In the genomic region with DNA sequence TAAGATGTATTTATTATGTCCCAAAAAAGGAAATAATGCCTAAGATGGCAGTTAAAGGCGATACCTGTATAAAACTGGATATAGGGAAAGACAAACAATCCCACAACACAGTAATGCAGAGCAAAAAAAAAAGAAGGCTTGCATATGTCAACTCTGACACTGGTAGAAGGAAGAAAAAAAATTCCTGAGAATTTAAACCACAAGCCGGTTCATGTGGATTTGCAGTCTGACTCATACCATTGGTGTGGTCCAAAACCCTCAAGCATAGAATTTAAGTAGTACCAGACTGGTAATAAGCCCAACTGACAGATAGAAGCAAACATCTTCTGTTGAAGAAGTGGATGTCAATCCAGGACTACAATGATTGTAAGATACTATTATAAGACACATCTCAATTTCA, we compare ENCODE assay signal across 16 cellular contexts.
A peak's percentile ranks its signal among the peaks of the same experiment; 100 is the strongest.
DNase-seq lines count a peak whose midpoint lies in the region; ATAC-seq and TF ChIP-seq lines count a peak whose summit lies in the region.
"Had no signal": no experiment of that assay in that cellular context is flagged by ENCODE, and none has a peak within 500 bp of the region (broad histone marks: within the 10 kb centered on the region; RNA-seq: fewer than 3 reads in every experiment).

No MANE protein-coding gene starts in this region.

- ATAC-seq in HG02623 (IDR thresholded peaks at IDR 0.05; ENCODE audit: unreplicated experiment) (no peak), GM21447 (IDR thresholded peaks at IDR 0.05; ENCODE audit: unreplicated experiment) (no peak)

- no peak for TF ChIP-seq RAD21 in Ishikawa (IDR thresholded peaks at IDR 0.05; ENCODE audit: low read depth)

- TF ChIP-seq EP300 in Ishikawa (IDR thresholded peaks at IDR 0.05; ENCODE audit: borderline replicate concordance), result peak; percentile 67; the same call in 1 of the 2 replicates

- DNase-seq in AG09309 (ENCODE audit: low read depth) (peak; percentile 76), brain pericyte (ENCODE audit: low read depth, low spot score) (peak; percentile 59), kidney glomerular epithelial cell (lab: John Stamatoyannopoulos, UW) (peak; percentile 42), NOMO-1 treated with DMSO at 0.1 percent for 48 hours (lab: John Stamatoyannopoulos, UW; ENCODE audit: unreplicated experiment) (no peak), NCI-H2029 (lab: John Stamatoyannopoulos, UW) (no peak)
- DNase-seq: activated CD4-positive, alpha-beta T cell treated with anti-CD3 and anti-CD28 coated beads for 1 hour; activated T-cell treated with anti-CD3 and anti-CD28 coated beads, Interleukin-2, amount 50 U/mL, for 72 hours; NCI-H1436; NCI-H69; stimulated activated CD4-positive, alpha-beta T cell treated with anti-CD3 and anti-CD28 coated beads, Interleukin-15, amount 100 ng/mL, for 24 hours; uterus had no signal

- no peak for TF ChIP-seq CTCF in AG09309 (IDR thresholded peaks at IDR 0.05; ENCODE audit: control insufficient read depth, insufficient read depth, low read depth, low read length, missing control alignments)

- H3K4me3 ChIP-seq in AG09309 (ENCODE audit: control insufficient read depth, low read depth, low read length), result no peak overlapping the region
- H3K4me3 ChIP-seq: BLaER1 treated with 17β-estradiol and CSF1 and Interleukin-3, amounts not matched to agents 10 nM and 100 nM; neural progenitor cell; uterus had no signal

TF ChIP-seq in Ishikawa, 13 proteins besides CTCF, POLR2A, EP300 and RAD21:
- TF ChIP-seq CEBPB (IDR thresholded peaks at IDR 0.05) (no peak), FOXM1 (IDR thresholded peaks at IDR 0.05; ENCODE audit: borderline replicate concordance, low read depth) (no peak), TEAD4 (IDR thresholded peaks at IDR 0.05) (0 out of 2 replicates have a peak, but pooled peaks have one; percentile 26), ZBTB7A (IDR thresholded peaks at IDR 0.05; ENCODE audit: low read depth) (no peak), CREB1 (IDR thresholded peaks at IDR 0.05; ENCODE audit: low read depth) (no peak), TAF1 (IDR thresholded peaks at IDR 0.05; ENCODE audit: low read depth) (no peak), YY1 (IDR thresholded peaks at IDR 0.05; ENCODE audit: low read depth) (no peak), REST (IDR thresholded peaks at IDR 0.05; ENCODE audit: low read depth) (no peak), EGR1 (IDR thresholded peaks at IDR 0.05) (no peak), NFIC (IDR thresholded peaks at IDR 0.05) (peak; percentile 41; the same call in 1 of the 2 replicates), MAX (IDR thresholded peaks at IDR 0.05) (no peak), TCF12 (IDR thresholded peaks at IDR 0.05; ENCODE audit: low read depth) (no peak)
- TF ChIP-seq, protein P1, sequence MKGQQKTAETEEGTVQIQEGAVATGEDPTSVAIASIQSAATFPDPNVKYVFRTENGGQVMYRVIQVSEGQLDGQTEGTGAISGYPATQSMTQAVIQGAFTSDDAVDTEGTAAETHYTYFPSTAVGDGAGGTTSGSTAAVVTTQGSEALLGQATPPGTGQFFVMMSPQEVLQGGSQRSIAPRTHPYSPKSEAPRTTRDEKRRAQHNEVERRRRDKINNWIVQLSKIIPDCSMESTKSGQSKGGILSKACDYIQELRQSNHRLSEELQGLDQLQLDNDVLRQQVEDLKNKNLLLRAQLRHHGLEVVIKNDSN (IDR thresholded peaks at IDR 0.05), result no peak

Comparison
In these comparisons a context has a peak if more than half of its experiments do, and no peak if none do; other contexts are left out.
1. DNase-seq: peak in AG09309 (single experiment), brain pericyte (single experiment) and kidney glomerular epithelial cell (single experiment); none in NOMO-1 treated with DMSO at 0.1 percent for 48 hours (single experiment) and NCI-H2029 (single experiment).